In the genomic region with DNA sequence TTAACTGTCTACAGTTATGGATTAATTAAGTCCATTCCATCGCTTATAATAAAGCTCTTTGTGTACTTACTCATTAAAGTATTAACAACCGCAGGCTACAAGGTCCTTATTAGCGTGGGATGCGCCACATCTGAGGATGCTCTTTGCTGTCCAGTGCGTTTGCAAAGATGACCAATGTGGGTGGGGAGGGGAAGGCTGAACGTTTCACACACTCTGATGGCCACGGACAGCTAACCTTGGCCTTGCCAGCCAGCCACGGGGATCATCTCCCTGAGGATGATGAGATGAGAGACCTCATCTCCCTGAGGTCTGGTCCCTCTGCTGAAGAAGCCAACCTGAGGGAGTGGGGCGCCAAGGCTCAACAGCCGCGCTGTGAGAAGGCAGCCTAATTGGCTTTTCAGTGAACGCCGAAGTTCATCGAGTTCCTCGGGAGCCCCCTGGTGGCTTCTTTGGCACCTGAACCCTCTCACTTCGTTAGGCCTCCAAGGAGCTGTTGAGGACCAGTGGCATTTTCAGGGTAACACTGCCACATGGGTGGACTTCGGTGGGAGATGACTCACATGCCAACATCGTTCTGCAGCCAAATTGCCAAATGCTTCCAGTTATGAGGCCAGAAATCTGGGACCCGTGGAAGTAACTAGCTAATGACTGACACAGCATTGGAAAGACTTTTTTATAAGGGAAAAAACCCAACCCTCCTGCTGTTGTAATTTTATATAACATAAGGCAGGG, we compare ENCODE assay signal across 8 cellular contexts.
A peak's percentile ranks its signal among the peaks of the same experiment; 100 is the strongest.
DNase-seq lines count a peak whose midpoint lies in the region; ATAC-seq and TF ChIP-seq lines count a peak whose summit lies in the region.

No MANE protein-coding gene starts in this region.

- TF ChIP-seq POLR2A in lower leg skin (IDR thresholded peaks at IDR 0.05) = no peak

- H3K36me3 Mint-ChIP-seq in activated CD4-positive, alpha-beta T cell treated with anti-CD3 and anti-CD28 coated beads, Interleukin-2, amount 10 ng/mL, durations not matched to agents 7 days and 5 days (ENCODE audit: low read depth) = no peaks in the 10 kb centered on the region

- H3K27ac Mint-ChIP-seq in activated CD4-positive, alpha-beta T cell treated with anti-CD3 and anti-CD28 coated beads, Interleukin-2, amount 10 ng/mL, durations not matched to agents 7 days and 5 days = no peak overlapping the region

- ATAC-seq in HG03135 (IDR thresholded peaks at IDR 0.05; ENCODE audit: unreplicated experiment) = peak; percentile 76

- peak; percentile 66 for DNase-seq in NCI-H510A (lab: John Stamatoyannopoulos, UW)
- no peak for DNase-seq in NCI-H510A treated with DMSO at 0.1 percent for 48 hours (lab: John Stamatoyannopoulos, UW)
- DNase-seq in NCI-H526 treated with DMSO at 0.1 percent for 48 hours (lab: John Stamatoyannopoulos, UW) = peak; percentile 29
- peak; percentile 80 for DNase-seq in activated CD4-positive, alpha-beta T cell treated with anti-CD3 and anti-CD28 coated beads, Interleukin-2, amount 10 ng/mL, durations not matched to agents 7 days and 5 days
- DNase-seq in dermis blood vessel endothelial cell = peak; percentile 90
- peak; percentile 81 to 97 for DNase-seq in lower leg skin (ENCODE audit: low spot score in 2 of 2)
- peak; percentile 65 to 80 (median 73) for DNase-seq in stimulated activated CD4-positive, alpha-beta T cell treated with anti-CD3 and anti-CD28 coated beads, TNF-alpha, amount 100 ng/mL, for 48 hours (ENCODE audit: low read depth in 3 of 3)

- no peak overlapping the region for H3K4me3 ChIP-seq in lower leg skin (ENCODE audit: low read depth, poor library complexity, severe bottlenecking)

- H3K4me1 Mint-ChIP-seq in activated CD4-positive, alpha-beta T cell treated with anti-CD3 and anti-CD28 coated beads, Interleukin-2, amount 10 ng/mL, durations not matched to agents 7 days and 5 days = no peaks in the 10 kb centered on the region

- WGBS in lower leg skin, 2 donors = 28 to 31% methylated on average over 19 of the region's 19 CpGs

- H3K4me3 Mint-ChIP-seq in activated CD4-positive, alpha-beta T cell treated with anti-CD3 and anti-CD28 coated beads, Interleukin-2, amount 10 ng/mL, durations not matched to agents 7 days and 5 days = no peak overlapping the region

- peak in 1 of 3 donors; percentile 44 for TF ChIP-seq CTCF in lower leg skin (IDR thresholded peaks at IDR 0.05)

- no peaks in the 10 kb centered on the region for H3K9me3 Mint-ChIP-seq in activated CD4-positive, alpha-beta T cell treated with anti-CD3 and anti-CD28 coated beads, Interleukin-2, amount 10 ng/mL, durations not matched to agents 7 days and 5 days

- CTCF ChIA-PET in activated CD4-positive, alpha-beta T cell treated with anti-CD3 and anti-CD28 coated beads, Interleukin-2, amount 10 ng/mL, durations not matched to agents 7 days and 5 days (lab: Charles Lee) = interaction anchor here (0.7 to 1.4 kb wide), 13 partner anchors 9 to 325 kb away, joined by 3 to 8 read pairs (median 3); no protein-coding TSS in a partner anchor

- intact Hi-C loops in lower leg skin (cut with DNase I; ENCODE audit: low total_unique reads) = no loop called here

- POLR2A ChIA-PET in activated CD4-positive, alpha-beta T cell treated with anti-CD3 and anti-CD28 coated beads, Interleukin-2, amount 10 ng/mL, durations not matched to agents 7 days and 5 days (lab: Charles Lee) = no interaction called here

- H3K27me3 Mint-ChIP-seq in activated CD4-positive, alpha-beta T cell treated with anti-CD3 and anti-CD28 coated beads, Interleukin-2, amount 10 ng/mL, durations not matched to agents 7 days and 5 days = peaks cover 8% of the 10 kb centered on the region
